Comparison of ENCODE assay signal across 1 cellular context in the genomic region with DNA sequence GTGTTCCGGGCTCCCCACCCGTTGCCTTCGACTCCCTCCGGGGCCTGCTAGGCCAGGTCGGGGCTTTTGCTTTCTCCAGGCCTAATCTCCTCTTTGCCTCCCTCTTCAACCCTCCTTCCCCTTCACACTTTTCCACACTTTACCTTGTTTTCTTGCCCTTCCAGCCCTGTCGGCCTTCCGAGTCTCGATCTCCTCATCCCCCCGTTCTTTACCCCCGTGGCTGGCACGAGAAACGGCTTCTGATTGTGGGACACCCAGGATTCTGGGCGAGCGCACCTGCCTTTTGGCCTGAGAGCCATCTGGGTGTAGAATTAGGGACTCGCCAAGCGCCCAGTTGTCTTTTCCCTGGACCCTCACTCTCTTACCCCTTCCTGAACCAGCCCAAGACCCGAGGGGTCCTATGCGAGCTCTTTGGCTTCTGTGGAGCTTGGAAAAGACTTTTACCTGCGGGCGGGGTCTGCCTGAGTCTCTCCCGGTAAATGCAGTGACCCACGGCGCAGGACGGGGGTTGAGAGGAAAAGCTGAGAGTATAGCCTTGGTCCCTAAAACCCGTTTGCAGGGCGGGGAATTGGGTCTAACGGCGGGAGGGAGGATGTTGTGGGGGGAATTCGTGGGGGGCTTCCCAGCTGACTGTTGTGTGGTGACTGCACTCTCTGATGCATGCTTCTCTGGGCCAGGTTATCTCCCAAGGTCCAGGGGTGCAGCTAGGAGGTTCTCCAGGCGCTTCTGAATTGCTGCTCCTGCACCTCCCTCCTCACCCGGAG.
TF ChIP-seq lines count a peak whose summit lies in the region.

No MANE protein-coding gene starts in this region.

TF ChIP-seq in WTC11, 78 proteins besides CTCF, POLR2A, EP300 and RAD21 (continued from another document):
- TF ChIP-seq, protein P1, sequence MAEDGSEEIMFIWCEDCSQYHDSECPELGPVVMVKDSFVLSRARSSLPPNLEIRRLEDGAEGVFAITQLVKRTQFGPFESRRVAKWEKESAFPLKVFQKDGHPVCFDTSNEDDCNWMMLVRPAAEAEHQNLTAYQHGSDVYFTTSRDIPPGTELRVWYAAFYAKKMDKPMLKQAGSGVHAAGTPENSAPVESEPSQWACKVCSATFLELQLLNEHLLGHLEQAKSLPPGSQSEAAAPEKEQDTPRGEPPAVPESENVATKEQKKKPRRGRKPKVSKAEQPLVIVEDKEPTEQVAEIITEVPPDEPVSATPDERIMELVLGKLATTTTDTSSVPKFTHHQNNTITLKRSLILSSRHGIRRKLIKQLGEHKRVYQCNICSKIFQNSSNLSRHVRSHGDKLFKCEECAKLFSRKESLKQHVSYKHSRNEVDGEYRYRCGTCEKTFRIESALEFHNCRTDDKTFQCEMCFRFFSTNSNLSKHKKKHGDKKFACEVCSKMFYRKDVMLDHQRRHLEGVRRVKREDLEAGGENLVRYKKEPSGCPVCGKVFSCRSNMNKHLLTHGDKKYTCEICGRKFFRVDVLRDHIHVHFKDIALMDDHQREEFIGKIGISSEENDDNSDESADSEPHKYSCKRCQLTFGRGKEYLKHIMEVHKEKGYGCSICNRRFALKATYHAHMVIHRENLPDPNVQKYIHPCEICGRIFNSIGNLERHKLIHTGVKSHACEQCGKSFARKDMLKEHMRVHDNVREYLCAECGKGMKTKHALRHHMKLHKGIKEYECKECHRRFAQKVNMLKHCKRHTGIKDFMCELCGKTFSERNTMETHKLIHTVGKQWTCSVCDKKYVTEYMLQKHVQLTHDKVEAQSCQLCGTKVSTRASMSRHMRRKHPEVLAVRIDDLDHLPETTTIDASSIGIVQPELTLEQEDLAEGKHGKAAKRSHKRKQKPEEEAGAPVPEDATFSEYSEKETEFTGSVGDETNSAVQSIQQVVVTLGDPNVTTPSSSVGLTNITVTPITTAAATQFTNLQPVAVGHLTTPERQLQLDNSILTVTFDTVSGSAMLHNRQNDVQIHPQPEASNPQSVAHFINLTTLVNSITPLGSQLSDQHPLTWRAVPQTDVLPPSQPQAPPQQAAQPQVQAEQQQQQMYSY (CRISPR knock-in tag; IDR thresholded peaks at IDR 0.05): peak; percentile 28; the same call in 1 of the 2 replicates
